Comparison of ENCODE assay signal across 26 cellular contexts in genomic region chr4:82123934-82124333, GRCh38.
A peak's percentile ranks its signal among the peaks of the same experiment; 100 is the strongest.
DNase-seq lines count a peak whose midpoint lies in the region; ATAC-seq and TF ChIP-seq lines count a peak whose summit lies in the region.
"Had no signal": no experiment of that assay in that cellular context is flagged by ENCODE, and none has a peak within 500 bp of the region (broad histone marks: within the 10 kb centered on the region; RNA-seq: fewer than 3 reads in every experiment).

No MANE protein-coding gene starts in this region.

- peak; percentile 10; the same call in 1 of the 2 replicates for TF ChIP-seq RAD21 in HCT116 (IDR thresholded peaks at IDR 0.05; ENCODE audit: low read depth)

- no peak overlapping the region for H3K4me3 ChIP-seq in HCT116 (replicated peaks in 1 of 2; ENCODE audit: low read depth in 1 of 2, low read length in 2 of 2)
- H3K4me3 ChIP-seq: adrenal gland, GM12878, left ventricle myocardium inferior, smooth muscle cell, suprapubic skin had no signal

- H3K4me1 Mint-ChIP-seq in activated CD4-positive, alpha-beta T cell treated with anti-CD3 and anti-CD28 coated beads, Interleukin-2, amount 10 ng/mL, durations not matched to agents 7 days and 5 days: no peaks in the 10 kb centered on the region
- peaks cover 6% of the 10 kb centered on the region for H3K4me1 Mint-ChIP-seq in T-helper 17 cell
- H3K4me1 Mint-ChIP-seq: natural killer cell had no signal

- BruUV-seq in HCT116 (replicated peaks; lab: Mats Ljungman, UMichigan): no TSS peak

- intact Hi-C loops in HCT116 (cut with micrococcal nuclease): no loop called here

- peaks cover 3% of the 10 kb centered on the region for H3K9me3 Mint-ChIP-seq in activated CD4-positive, alpha-beta T cell treated with anti-CD3 and anti-CD28 coated beads, Interleukin-2, amount 10 ng/mL, durations not matched to agents 7 days and 5 days
- H3K9me3 Mint-ChIP-seq: brain, natural killer cell had no signal

- ATAC-seq in HCT116 (no peak), T-helper 17 cell (no peak), foreskin keratinocyte (no peak)
- ATAC-seq: GM12878, natural killer cell had no signal

- H3K36me3 Mint-ChIP-seq in activated CD4-positive, alpha-beta T cell treated with anti-CD3 and anti-CD28 coated beads, Interleukin-2, amount 10 ng/mL, durations not matched to agents 7 days and 5 days (ENCODE audit: low read depth): no peaks in the 10 kb centered on the region
- no peaks in the 10 kb centered on the region for H3K36me3 Mint-ChIP-seq in T-helper 17 cell (ENCODE audit: low read depth)
- H3K36me3 Mint-ChIP-seq: brain, natural killer cell had no signal

- POLR2A ChIA-PET in activated CD4-positive, alpha-beta T cell treated with anti-CD3 and anti-CD28 coated beads, Interleukin-2, amount 10 ng/mL, durations not matched to agents 7 days and 5 days (lab: Charles Lee): no interaction called here
- POLR2A ChIA-PET in HCT116 (lab: Charles Lee): no interaction called here

- RAD21 ChIA-PET in HCT116 (lab: Charles Lee; ENCODE audit: low non-redundant PET in 1 of 2, low total read pairs in 2 of 2, uncharacterized antibody in 2 of 2, unreplicated experiment in 2 of 2): no interaction called here

- H3K9me3 ChIP-seq in HCT116 (ENCODE audit: control insufficient read depth in 1 of 2, insufficient read depth in 1 of 2, low read depth in 1 of 2, low read length in 2 of 2) (no peaks in the 10 kb centered on the region), T-helper 17 cell (ENCODE audit: control insufficient read depth, low read length, poor library complexity, severe bottlenecking) (no peaks in the 10 kb centered on the region)
- H3K9me3 ChIP-seq: adrenal gland, BE2C, Caco-2, left ventricle myocardium inferior, suprapubic skin had no signal

- no peak overlapping the region for H3K9ac ChIP-seq in HCT116 (ENCODE audit: low read length)

- CTCF ChIA-PET in activated CD4-positive, alpha-beta T cell treated with anti-CD3 and anti-CD28 coated beads, Interleukin-2, amount 10 ng/mL, durations not matched to agents 7 days and 5 days (lab: Charles Lee): no interaction called here
- CTCF ChIA-PET in HCT116 (lab: Charles Lee): no interaction called here

- no peak overlapping the region for H3K4me3 Mint-ChIP-seq in activated CD4-positive, alpha-beta T cell treated with anti-CD3 and anti-CD28 coated beads, Interleukin-2, amount 10 ng/mL, durations not matched to agents 7 days and 5 days
- H3K4me3 Mint-ChIP-seq in T-helper 17 cell: peak overlapping the region; percentile 49
- H3K4me3 Mint-ChIP-seq: brain, natural killer cell had no signal

- no peaks in the 10 kb centered on the region for H3K36me3 ChIP-seq in HCT116 (ENCODE audit: control insufficient read depth in 1 of 2, insufficient read depth in 2 of 2, low read length in 2 of 2)
- H3K36me3 ChIP-seq: adrenal gland, BE2C, left ventricle myocardium inferior, suprapubic skin had no signal

- H3K9me2 ChIP-seq in HCT116 (ENCODE audit: insufficient read depth): no peaks in the 10 kb centered on the region

- H3K4me2 ChIP-seq in HCT116 (ENCODE audit: low read length): no peak overlapping the region
- H3K4me2 ChIP-seq: smooth muscle cell had no signal

- H3K4me1 ChIP-seq in HCT116 (ENCODE audit: control insufficient read depth in 1 of 2, insufficient read depth in 2 of 2, low read length in 2 of 2): no peaks in the 10 kb centered on the region
- H3K4me1 ChIP-seq in foreskin keratinocyte: no peaks in the 10 kb centered on the region
- H3K4me1 ChIP-seq: adrenal gland, BE2C, Caco-2, left ventricle myocardium inferior, suprapubic skin had no signal

- H3K27me3 Mint-ChIP-seq in activated CD4-positive, alpha-beta T cell treated with anti-CD3 and anti-CD28 coated beads, Interleukin-2, amount 10 ng/mL, durations not matched to agents 7 days and 5 days: no peaks in the 10 kb centered on the region
- H3K27me3 Mint-ChIP-seq in T-helper 17 cell: no peaks in the 10 kb centered on the region

- H3K27me3 ChIP-seq in HCT116 (ENCODE audit: insufficient read depth, low read length): peaks cover 22% of the 10 kb centered on the region
- no peaks in the 10 kb centered on the region for H3K27me3 ChIP-seq in foreskin keratinocyte
- H3K27me3 ChIP-seq: adrenal gland, suprapubic skin had no signal

- H4K20me1 ChIP-seq in HCT116 (ENCODE audit: insufficient read depth): no peaks in the 10 kb centered on the region

- TF ChIP-seq POLR2A in HCT116 (IDR thresholded peaks at IDR 0.05; ENCODE audit: borderline replicate concordance, extremely low read depth, insufficient read depth, insufficient read length): no peak

- no peak overlapping the region for H2AFZ ChIP-seq in HCT116 (ENCODE audit: low read depth, low read length, poor library complexity, severe bottlenecking)

- H3K27ac ChIP-seq in HCT116 (ENCODE audit: low read depth, low read length) (no peak overlapping the region), foreskin keratinocyte (no peak overlapping the region)
- H3K27ac ChIP-seq: adrenal gland, left ventricle myocardium inferior, suprapubic skin had no signal

- no peaks in the 10 kb centered on the region for H3K79me2 ChIP-seq in HCT116 (ENCODE audit: insufficient read depth, low read length)

- peak; percentile 15 for DNase-seq in activated CD4-positive, alpha-beta T cell treated with anti-CD3 and anti-CD28 coated beads, Interleukin-2, amount 10 ng/mL, durations not matched to agents 7 days and 5 days
- no peak for DNase-seq in activated CD4-positive, alpha-beta T cell treated with anti-CD3 and anti-CD28 coated beads for 48 hours
- DNase-seq in HCT116 (ENCODE audit: low read depth, low spot score): no peak
- no peak for DNase-seq in T-helper 17 cell
- peak; percentile 20 for DNase-seq in iPS-NIHi7 (ENCODE audit: extremely low spot score)
- no peak for DNase-seq in COLO668 (lab: John Stamatoyannopoulos, UW; ENCODE audit: unreplicated experiment)
- DNase-seq in foreskin keratinocyte: no peak
- no peak for DNase-seq in islet precursor cell
- DNase-seq: activated gamma-delta T cell; adrenal gland; DND-41; effector CD4-positive, alpha-beta T cell; IMR-90; left ventricle myocardium inferior; MM.1S; natural killer cell; NCI-H2171; NK-92 treated with Interleukin-12 subunit alpha and Interleukin-12 subunit beta, amount 100 ng/mL, for 24 hours; stimulated activated CD4-positive, alpha-beta T cell treated with anti-CD3 and anti-CD28 coated beads, Interleukin-2, amount 100 ng/mL, for 24 hours; T-helper 2 cell had no signal

- TF ChIP-seq CTCF in HCT116 (IDR thresholded peaks at IDR 0.05 in 2 of 3, conservative IDR thresholded peaks at IDR 0.05 in 1 of 3; ENCODE audit: borderline replicate concordance in 1 of 3, insufficient read depth in 1 of 3, low read depth in 2 of 3, low read length in 2 of 3) (no peak), foreskin keratinocyte (conservative IDR thresholded peaks at IDR 0.05) (no peak)

- H3K27ac Mint-ChIP-seq in activated CD4-positive, alpha-beta T cell treated with anti-CD3 and anti-CD28 coated beads, Interleukin-2, amount 10 ng/mL, durations not matched to agents 7 days and 5 days: no peak overlapping the region
- H3K27ac Mint-ChIP-seq in T-helper 17 cell: peak overlapping the region; percentile 61
- H3K27ac Mint-ChIP-seq: brain, natural killer cell had no signal

TF ChIP-seq in HCT116, 20 proteins besides CTCF, POLR2A, EP300 and RAD21:
- TF ChIP-seq JUND (IDR thresholded peaks at IDR 0.05) (no peak), ATF3 (IDR thresholded peaks at IDR 0.05) (no peak), POLR2AphosphoS5 (IDR thresholded peaks at IDR 0.05; ENCODE audit: low read depth, low read length) (no peak), CEBPB (IDR thresholded peaks at IDR 0.05; ENCODE audit: low read depth) (no peak), ZBTB33 (IDR thresholded peaks at IDR 0.05; ENCODE audit: extremely low read depth, insufficient replicate concordance, low read length) (no peak), SIN3A (IDR thresholded peaks at IDR 0.05; ENCODE audit: low read depth) (no peak), SRF (IDR thresholded peaks at IDR 0.05; ENCODE audit: low read depth) (no peak), ZFX (IDR thresholded peaks at IDR 0.05) (no peak), TCF7L2 (IDR thresholded peaks at IDR 0.05; ENCODE audit: borderline replicate concordance, extremely low read depth, insufficient read depth, insufficient read length) (no peak), CBX3 (IDR thresholded peaks at IDR 0.05; ENCODE audit: low read depth) (no peak), EGR1 (IDR thresholded peaks at IDR 0.05; ENCODE audit: low read depth) (no peak), EZH2 (IDR thresholded peaks at IDR 0.05) (no peak), MAX (IDR thresholded peaks at IDR 0.05) (no peak), FOSL1 (IDR thresholded peaks at IDR 0.05; ENCODE audit: low read depth) (no peak), ZNF274 (IDR thresholded peaks at IDR 0.05; ENCODE audit: low read depth, low read length) (no peak), ELF1 (IDR thresholded peaks at IDR 0.05; ENCODE audit: borderline replicate concordance, low read depth) (no peak), EZH2phosphoT487 (IDR thresholded peaks at IDR 0.05; ENCODE audit: borderline replicate concordance) (no peak)

Comparison
In these comparisons a context has a peak if more than half of its experiments do, and no peak if none do; other contexts are left out.
1. DNase-seq: peak in activated CD4-positive, alpha-beta T cell treated with anti-CD3 and anti-CD28 coated beads, Interleukin-2, amount 10 ng/mL, durations not matched to agents 7 days and 5 days (single experiment) and iPS-NIHi7 (single experiment); none in activated CD4-positive, alpha-beta T cell treated with anti-CD3 and anti-CD28 coated beads for 48 hours (single experiment), HCT116 (single experiment), T-helper 17 cell (0 of 3), COLO668 (single experiment), foreskin keratinocyte (0 of 2) and islet precursor cell (single experiment).